ENCODE assay signal across 8 cellular contexts in genomic region chr11:67054851-67055523, GRCh38. TPM values are rescaled to one million over a fixed set of nuclear protein-coding genes. Genes with fewer than 3 reads are reported as not detected.
DNase-seq lines count a peak whose midpoint lies in the region; ATAC-seq, FAIRE-seq and TF ChIP-seq lines count a peak whose summit lies in the region.

No MANE protein-coding gene starts in this region.

- peaks cover 3% of the 10 kb centered on the region; the same call in 1 of the 2 replicates for H3K27me3 ChIP-seq in H7 (ENCODE audit: control insufficient read depth, insufficient read depth, low read length)
- H3K27me3 ChIP-seq in esophagus squamous epithelium: peaks cover 0 to 9% (median 0%) of the 10 kb centered on the region in 4 donors

- no peak for FAIRE-seq in RCC 7860 (lab: Jason Lieb, UNC)

- no peak for ATAC-seq in GM18502 (IDR thresholded peaks at IDR 0.05; ENCODE audit: poor library complexity, unreplicated experiment)

- TF ChIP-seq POLR2A in esophagus squamous epithelium (IDR thresholded peaks at IDR 0.05): no peak

- DNase-seq in A172 (ENCODE audit: low spot score) (peak; percentile 86), H7 (peak; percentile 75), RCC 7860 (ENCODE audit: low spot score) (peak; percentile 83), esophagus squamous epithelium (lab: John Stamatoyannopoulos, UW) (no peak), putamen (ENCODE audit: low spot score) (peak; percentile 67), ecto neural progenitor cell (ENCODE audit: low spot score) (no peak)
- no peak for DNase-seq in effector CD4-positive, alpha-beta T cell

- peak overlapping the region; percentile 84 to 93 (median 92) for H3K27ac ChIP-seq in esophagus squamous epithelium

- peaks cover 23 to 76% (median 25%) of the 10 kb centered on the region in 3 donors for H3K4me1 ChIP-seq in esophagus squamous epithelium

- TF ChIP-seq CTCF in esophagus squamous epithelium (IDR thresholded peaks at IDR 0.05): no peak

- no peak overlapping the region for H3K4me3 ChIP-seq in H7 (ENCODE audit: insufficient read depth, low read depth, low read length)
- H3K4me3 ChIP-seq in esophagus squamous epithelium: peak overlapping the region; percentile 55 to 77 (median 66)

- intact Hi-C loops in esophagus squamous epithelium (cut with DNase I): loop anchor here (10.0 kb wide), 1 partner anchor 260 kb away; no protein-coding TSS in a partner anchor

- H3K36me3 ChIP-seq in H7 (replicated peaks; ENCODE audit: control insufficient read depth, insufficient read depth, low read length) (no peaks in the 10 kb centered on the region), esophagus squamous epithelium (peaks cover 0 to 12% (median 0%) of the 10 kb centered on the region in 3 donors)

- H3K9me3 ChIP-seq in esophagus squamous epithelium: no peaks in the 10 kb centered on the region

- 11 to 77% methylated on average over 2 to 4 of the region's 10 CpGs for WGBS in esophagus squamous epithelium, 2 donors

RNA-seq across cellular contexts. Expression of gene RHOD, which starts 1.7 kb away (rescaled TPM):
- total RNA-seq in A172 (2014; rRNA removed; shearing (Covaris generic)): 14.6 and 22.8 TPM in 2 replicates
- total RNA-seq in H7 (2014; rRNA removed; shearing (Covaris generic)): 8.7 and 15.7 TPM in 2 replicates
- total RNA-seq in esophagus squamous epithelium: 100 to 1,000 TPM; 122 to 219 (median 169) TPM

RNA-seq across cellular contexts. Expression of gene SYT12, which starts 32.1 kb away (rescaled TPM):
- total RNA-seq in A172 (2014; rRNA removed; shearing (Covaris generic)): not detected in 2 replicates
- 2.3 and 2.8 TPM in 2 replicates for total RNA-seq in H7 (2014; rRNA removed; shearing (Covaris generic))
- 1 to 10 TPM in 2 of 4 donors, under 1 TPM in 2; 0.76 to 1.7 (median 0.99) TPM for total RNA-seq in esophagus squamous epithelium

Comparison
In these comparisons a context has a peak if more than half of its experiments do, and no peak if none do; other contexts are left out.
1. DNase-seq: peak in A172 (single experiment), H7 (single experiment), RCC 7860 (single experiment) and putamen (single experiment); none in esophagus squamous epithelium (single experiment), effector CD4-positive, alpha-beta T cell (single experiment) and ecto neural progenitor cell (single experiment).